In genomic region chr16:31952206-31952605, GRCh38 we compare ENCODE assay signal across 7 cellular contexts.
A peak's percentile ranks its signal among the peaks of the same experiment; 100 is the strongest.
DNase-seq lines count a peak whose midpoint lies in the region; ATAC-seq and TF ChIP-seq lines count a peak whose summit lies in the region.
"Not testable (repeated sequence)": the region's sequence is repeated elsewhere in the genome, so short reads cannot be mapped to it uniquely, and the experiment has no call there.

No MANE protein-coding gene starts in this region.

- H3K79me2 ChIP-seq in DND-41 (ENCODE audit: insufficient read depth, low read length) = not testable (repeated sequence)

- H3K27ac ChIP-seq in DND-41 (ENCODE audit: low read length) = not testable (repeated sequence)

- not testable (repeated sequence) for H3K4me2 ChIP-seq in DND-41 (ENCODE audit: insufficient read depth, low read length)

- H3K27ac Mint-ChIP-seq in activated CD4-positive, alpha-beta T cell treated with anti-CD3 and anti-CD28 coated beads for 36 hours; activated CD4-positive, alpha-beta memory T cell treated with anti-CD3 and anti-CD28 coated beads, Interleukin-2, amount 10 ng/mL, durations not matched to agents 7 days and 5 days; activated naive CD4-positive, alpha-beta T cell treated with anti-CD3 and anti-CD28 coated beads for 36 hours: not testable (repeated sequence)

- H3K36me3 Mint-ChIP-seq in activated CD4-positive, alpha-beta T cell treated with anti-CD3 and anti-CD28 coated beads for 36 hours (ENCODE audit: low read depth); activated CD4-positive, alpha-beta memory T cell treated with anti-CD3 and anti-CD28 coated beads, Interleukin-2, amount 10 ng/mL, durations not matched to agents 7 days and 5 days (ENCODE audit: low read depth); activated naive CD4-positive, alpha-beta T cell treated with anti-CD3 and anti-CD28 coated beads for 36 hours (ENCODE audit: low read depth): not testable (repeated sequence)

- H3K36me3 ChIP-seq in DND-41 (ENCODE audit: insufficient read depth, low read length) = not testable (repeated sequence)

- not testable (repeated sequence) for H3K27me3 Mint-ChIP-seq in activated CD4-positive, alpha-beta T cell treated with anti-CD3 and anti-CD28 coated beads for 36 hours; activated CD4-positive, alpha-beta memory T cell treated with anti-CD3 and anti-CD28 coated beads, Interleukin-2, amount 10 ng/mL, durations not matched to agents 7 days and 5 days; activated naive CD4-positive, alpha-beta T cell treated with anti-CD3 and anti-CD28 coated beads for 36 hours (ENCODE audit: low read depth)

- not testable (repeated sequence) for H3K4me1 ChIP-seq in DND-41 (ENCODE audit: insufficient read depth, low read length)

- H3K9me3 ChIP-seq in DND-41 (ENCODE audit: insufficient read depth, low read length, severe bottlenecking) = not testable (repeated sequence)

- not testable (repeated sequence) for H3K9me3 Mint-ChIP-seq in activated CD4-positive, alpha-beta T cell treated with anti-CD3 and anti-CD28 coated beads for 36 hours (ENCODE audit: low read depth); activated CD4-positive, alpha-beta memory T cell treated with anti-CD3 and anti-CD28 coated beads, Interleukin-2, amount 10 ng/mL, durations not matched to agents 7 days and 5 days; activated naive CD4-positive, alpha-beta T cell treated with anti-CD3 and anti-CD28 coated beads for 36 hours

- H3K4me3 Mint-ChIP-seq in activated CD4-positive, alpha-beta T cell treated with anti-CD3 and anti-CD28 coated beads for 36 hours; activated CD4-positive, alpha-beta memory T cell treated with anti-CD3 and anti-CD28 coated beads, Interleukin-2, amount 10 ng/mL, durations not matched to agents 7 days and 5 days; activated naive CD4-positive, alpha-beta T cell treated with anti-CD3 and anti-CD28 coated beads for 36 hours: not testable (repeated sequence)

- not testable (repeated sequence) for H3K27me3 ChIP-seq in DND-41 (ENCODE audit: insufficient read depth, low read length, poor library complexity)

- not testable (repeated sequence) for TF ChIP-seq CTCF in DND-41 (IDR thresholded peaks at IDR 0.05; ENCODE audit: borderline replicate concordance, extremely low read depth, low read length, poor library complexity, severe bottlenecking)

- ATAC-seq in DND-41 (ENCODE audit: insufficient read depth, low read depth) = peak; percentile 98
- ATAC-seq in activated CD4-positive, alpha-beta T cell treated with anti-CD3 and anti-CD28 coated beads for 36 hours = peak; percentile 90

- not testable (repeated sequence) for H3K9ac ChIP-seq in DND-41 (ENCODE audit: low read depth, low read length)

- H4K20me1 ChIP-seq in DND-41 (ENCODE audit: insufficient read depth, low read length) = not testable (repeated sequence)

- intact Hi-C loops in activated CD4-positive, alpha-beta T cell treated with anti-CD3 and anti-CD28 coated beads for 36 hours (cut with DNase I, micrococcal nuclease); activated naive CD4-positive, alpha-beta T cell treated with anti-CD3 and anti-CD28 coated beads for 36 hours (cut with micrococcal nuclease): not testable (repeated sequence)

- POLR2A ChIA-PET in activated CD4-positive, alpha-beta T cell treated with anti-CD3 and anti-CD28 coated beads for 36 hours (lab: Charles Lee); activated CD4-positive, alpha-beta memory T cell treated with anti-CD3 and anti-CD28 coated beads, Interleukin-2, amount 10 ng/mL, durations not matched to agents 7 days and 5 days (lab: Charles Lee): not testable (repeated sequence)

- not testable (repeated sequence) for H3K4me3 ChIP-seq in DND-41 (ENCODE audit: low read depth in 1 of 2, low read length in 2 of 2)

- peak; percentile 64 for DNase-seq in DND-41
- peak; percentile 36 for DNase-seq in activated CD4-positive, alpha-beta T cell treated with anti-CD3 and anti-CD28 coated beads for 36 hours
- DNase-seq in activated CD4-positive, alpha-beta memory T cell treated with anti-CD3 and anti-CD28 coated beads, Interleukin-2, amount 10 ng/mL, durations not matched to agents 7 days and 5 days = peak; percentile 26
- peak; percentile 7 for DNase-seq in activated T-helper 1 cell treated with Interleukin-2 at 50 U/mL for 16 hours (ENCODE audit: low read depth)
- peak; percentile 22 for DNase-seq in activated naive CD4-positive, alpha-beta T cell treated with anti-CD3 and anti-CD28 coated beads for 36 hours
- DNase-seq in effector CD4-positive, alpha-beta T cell = peak; percentile 11
- peak; percentile 16 for DNase-seq in stimulated activated CD4-positive, alpha-beta T cell treated with anti-CD3 and anti-CD28 coated beads, Interleukin-1b, Interleukin-23, amount 100 ng/mL, for 48 hours

- H2AFZ ChIP-seq in DND-41 (ENCODE audit: low read depth, low read length) = not testable (repeated sequence)

- H3K4me1 Mint-ChIP-seq in activated CD4-positive, alpha-beta T cell treated with anti-CD3 and anti-CD28 coated beads for 36 hours; activated CD4-positive, alpha-beta memory T cell treated with anti-CD3 and anti-CD28 coated beads, Interleukin-2, amount 10 ng/mL, durations not matched to agents 7 days and 5 days; activated naive CD4-positive, alpha-beta T cell treated with anti-CD3 and anti-CD28 coated beads for 36 hours (ENCODE audit: low read depth): not testable (repeated sequence)

- CTCF ChIA-PET in activated CD4-positive, alpha-beta T cell treated with anti-CD3 and anti-CD28 coated beads for 36 hours (lab: Charles Lee); activated CD4-positive, alpha-beta memory T cell treated with anti-CD3 and anti-CD28 coated beads, Interleukin-2, amount 10 ng/mL, durations not matched to agents 7 days and 5 days (lab: Charles Lee); activated naive CD4-positive, alpha-beta T cell treated with anti-CD3 and anti-CD28 coated beads for 36 hours (lab: Charles Lee): not testable (repeated sequence)

Comparison
In these comparisons a context has a peak if more than half of its experiments do, and no peak if none do; other contexts are left out.
1. DNase-seq: peak in every context shown above with its lines; median percentile 64 in DND-41; 36 in activated CD4-positive, alpha-beta T cell treated with anti-CD3 and anti-CD28 coated beads for 36 hours; 26 in activated CD4-positive, alpha-beta memory T cell treated with anti-CD3 and anti-CD28 coated beads, Interleukin-2, amount 10 ng/mL, durations not matched to agents 7 days and 5 days; 22 in activated naive CD4-positive, alpha-beta T cell treated with anti-CD3 and anti-CD28 coated beads for 36 hours; 16 in stimulated activated CD4-positive, alpha-beta T cell treated with anti-CD3 and anti-CD28 coated beads, Interleukin-1b, Interleukin-23, amount 100 ng/mL, for 48 hours; 11 in effector CD4-positive, alpha-beta T cell; 7 in activated T-helper 1 cell treated with Interleukin-2 at 50 U/mL for 16 hours.